ENCODE assay signal across 9 cellular contexts in genomic region chr9:72315089-72315509, GRCh38. TPM values are rescaled to one million over a fixed set of nuclear protein-coding genes. Genes with fewer than 3 reads are reported as not detected.
A peak's percentile ranks its signal among the peaks of the same experiment; 100 is the strongest.
DNase-seq lines count a peak whose midpoint lies in the region; ATAC-seq, FAIRE-seq and TF ChIP-seq lines count a peak whose summit lies in the region.
"Had no signal": no experiment of that assay in that cellular context is flagged by ENCODE, and none has a peak within 500 bp of the region (broad histone marks: within the 10 kb centered on the region; RNA-seq: fewer than 3 reads in every experiment).

No MANE protein-coding gene starts in this region.

- H3K9me3 Mint-ChIP-seq in T-helper 2 cell treated with Interferon-gamma antibody and Interleukin-4, amounts not matched to agents 5 μg/mL and 100 μg/mL, for 36 hours, result no peaks in the 10 kb centered on the region
- H3K9me3 Mint-ChIP-seq in CD4-positive, alpha-beta T cell, result no peaks in the 10 kb centered on the region

- H3K27me3 Mint-ChIP-seq in T-helper 2 cell treated with Interferon-gamma antibody and Interleukin-4, amounts not matched to agents 5 μg/mL and 100 μg/mL, for 36 hours (ENCODE audit: low read depth), result peaks cover 2% of the 10 kb centered on the region
- no peaks in the 10 kb centered on the region for H3K27me3 Mint-ChIP-seq in CD4-positive, alpha-beta T cell

- WGBS in stomach, 5 donors, result 5 to 14% (median 9%) methylated on average over 5 of the region's 5 CpGs

- CTCF ChIA-PET in HEK293 (lab: Yijun Ruan, JAX), result interaction anchor here (0.6 to 2.0 kb wide), 8 partner anchors 18 to 765 kb away, joined by 3 to 6 read pairs (median 3); no protein-coding TSS in a partner anchor
- CTCF ChIA-PET in CD4-positive, alpha-beta T cell (lab: Charles Lee), result no interaction called here

- peaks cover 14% of the 10 kb centered on the region for H3K4me1 ChIP-seq in HEK293 (ENCODE audit: control insufficient read depth, insufficient read depth, low read length)
- peaks cover 25% of the 10 kb centered on the region for H3K4me1 ChIP-seq in adipocyte (ENCODE audit: control insufficient read depth, insufficient read depth, low read length)
- peaks cover 8 to 16% of the 10 kb centered on the region in 2 donors for H3K4me1 ChIP-seq in kidney (ENCODE audit: control insufficient read depth in 1 of 2, insufficient read depth in 1 of 2, low read depth in 1 of 2, low read length in 2 of 2)
- peaks cover 36 to 58% (median 45%) of the 10 kb centered on the region in 4 donors for H3K4me1 ChIP-seq in stomach

- no peaks in the 10 kb centered on the region for H3K36me3 Mint-ChIP-seq in T-helper 2 cell treated with Interferon-gamma antibody and Interleukin-4, amounts not matched to agents 5 μg/mL and 100 μg/mL, for 36 hours (ENCODE audit: low read depth)
- H3K36me3 Mint-ChIP-seq in CD4-positive, alpha-beta T cell (ENCODE audit: low read depth), result no peaks in the 10 kb centered on the region

- TF ChIP-seq POLR2A in stomach (IDR thresholded peaks at IDR 0.05), result no peak

- FAIRE-seq in kidney (lab: Jason Lieb, UNC), result no peak

- H3K27me3 ChIP-seq in adipocyte (replicated peaks; ENCODE audit: control insufficient read depth, insufficient read depth, low read length) (no peaks in the 10 kb centered on the region), stomach (no peaks in the 10 kb centered on the region)
- H3K27me3 ChIP-seq in CD4-positive, alpha-beta T cell (ENCODE audit: control insufficient read depth, insufficient read depth, low read length), result no peaks in the 10 kb centered on the region

- intact Hi-C loops in kidney (cut with DNase I) (no loop called here), stomach (cut with DNase I; ENCODE audit: low total_unique reads) (no loop called here)
- intact Hi-C loops in CD4-positive, alpha-beta T cell (cut with DNase I, micrococcal nuclease), result no loop called here

- POLR2A ChIA-PET in HEK293 (lab: Yijun Ruan, JAX), result interaction anchor here (0.6 to 1.6 kb wide), 4 partner anchors 11 to 50 kb away, joined by 3 to 9 read pairs (median 4); partner anchors contain the start of gene ZFAND5
- POLR2A ChIA-PET in CD4-positive, alpha-beta T cell (lab: Charles Lee), result interaction anchor here (0.7 kb wide), 1 partner anchor 49 kb away, joined by 3 read pairs; no protein-coding TSS in a partner anchor

- H3K9me3 ChIP-seq in HEK293 (ENCODE audit: control insufficient read depth, insufficient read depth, low read depth, low read length) (no peaks in the 10 kb centered on the region), adipocyte (ENCODE audit: control insufficient read depth, low read length) (no peaks in the 10 kb centered on the region), kidney (ENCODE audit: control insufficient read depth in 1 of 2, low read length in 2 of 2) (no peaks in the 10 kb centered on the region), stomach (no peaks in the 10 kb centered on the region)
- H3K9me3 ChIP-seq in CD4-positive, alpha-beta T cell (ENCODE audit: control insufficient read depth, low read length), result no peaks in the 10 kb centered on the region

- peak overlapping the region; percentile 21; the same call in 1 of the 2 replicates for H3K27ac ChIP-seq in HEK293 (ENCODE audit: extremely low read depth, low read depth, low read length)
- H3K27ac ChIP-seq in kidney (ENCODE audit: low read depth in 2 of 2, low read length in 2 of 2), result peak overlapping the region; percentile 68 to 71
- H3K27ac ChIP-seq in stomach, result peak overlapping the region; percentile 86 to 93 (median 90)
- no peak overlapping the region for H3K27ac ChIP-seq in CD4-positive, alpha-beta T cell (ENCODE audit: low read depth, low read length)
- H3K27ac ChIP-seq: KMS-11 had no signal

- TF ChIP-seq CTCF in HEK293 (tag by site-specific recombination; IDR thresholded peaks at IDR 0.05), result no peak
- TF ChIP-seq CTCF in kidney (IDR thresholded peaks at IDR 0.05; ENCODE audit: borderline replicate concordance, extremely low read depth, insufficient read depth), result no peak
- no peak for TF ChIP-seq CTCF in stomach (IDR thresholded peaks at IDR 0.05)
- TF ChIP-seq CTCF in CD4-positive, alpha-beta T cell (IDR thresholded peaks at IDR 0.05), result no peak

- peak; percentile 86 for DNase-seq in adipocyte (ENCODE audit: low read depth)
- DNase-seq in kidney, result peak; percentile 93
- DNase-seq in stomach, result peak; percentile 74
- no peak for DNase-seq in T-helper 2 cell treated with Interferon-gamma antibody and Interleukin-4, amounts not matched to agents 5 μg/mL and 100 μg/mL, for 36 hours (ENCODE audit: low spot score)
- DNase-seq in central memory CD4-positive, alpha-beta T cell, result no peak
- DNase-seq in CD4-positive, alpha-beta T cell, result no peak

- no peak for ATAC-seq in CD4-positive, alpha-beta T cell (ENCODE audit: poor library complexity)
- ATAC-seq in GM18873 (IDR thresholded peaks at IDR 0.05; ENCODE audit: low FRiP score, unreplicated experiment), result no peak

- no peak overlapping the region for H3K4me3 Mint-ChIP-seq in T-helper 2 cell treated with Interferon-gamma antibody and Interleukin-4, amounts not matched to agents 5 μg/mL and 100 μg/mL, for 36 hours
- no peak overlapping the region for H3K4me3 Mint-ChIP-seq in CD4-positive, alpha-beta T cell

- H3K36me3 ChIP-seq in HEK293 (ENCODE audit: control insufficient read depth in 2 of 2, insufficient read depth in 1 of 2, low read length in 2 of 2) (no peaks in the 10 kb centered on the region), adipocyte (ENCODE audit: control insufficient read depth, insufficient read depth, low read length, severe bottlenecking) (no peaks in the 10 kb centered on the region), kidney (ENCODE audit: control insufficient read depth in 1 of 2, insufficient read depth in 2 of 2, low read length in 2 of 2) (no peaks in the 10 kb centered on the region), stomach (no peaks in the 10 kb centered on the region)

- H3K27ac Mint-ChIP-seq in T-helper 2 cell treated with Interferon-gamma antibody and Interleukin-4, amounts not matched to agents 5 μg/mL and 100 μg/mL, for 36 hours, result no peak overlapping the region
- H3K27ac Mint-ChIP-seq in CD4-positive, alpha-beta T cell, result no peak overlapping the region

- H3K4me1 Mint-ChIP-seq in T-helper 2 cell treated with Interferon-gamma antibody and Interleukin-4, amounts not matched to agents 5 μg/mL and 100 μg/mL, for 36 hours (ENCODE audit: low read depth), result no peaks in the 10 kb centered on the region
- no peaks in the 10 kb centered on the region for H3K4me1 Mint-ChIP-seq in CD4-positive, alpha-beta T cell (ENCODE audit: low read depth)

- TF ChIP-seq EP300 in stomach (IDR thresholded peaks at IDR 0.05), result no peak

- peak overlapping the region; percentile 74 for H3K9ac ChIP-seq in adipocyte (ENCODE audit: low read length)
- H3K9ac ChIP-seq in kidney (ENCODE audit: low read length in 2 of 2), result peak overlapping the region in 1 of 2 donors; percentile 46
- H3K9ac ChIP-seq: KMS-11 had no signal

- H3K4me3 ChIP-seq in HEK293 (ENCODE audit: low read depth, low read length) (no peak overlapping the region), adipocyte (ENCODE audit: low read length) (peak overlapping the region; percentile 55), kidney (ENCODE audit: low read length in 2 of 2) (peak overlapping the region; percentile 20 to 42), stomach (peak overlapping the region; percentile 6 to 23 (median 12))

TF ChIP-seq in HEK293, 187 proteins besides CTCF, POLR2A, EP300 and RAD21 (continues in another document):
- TF ChIP-seq, protein P1, sequence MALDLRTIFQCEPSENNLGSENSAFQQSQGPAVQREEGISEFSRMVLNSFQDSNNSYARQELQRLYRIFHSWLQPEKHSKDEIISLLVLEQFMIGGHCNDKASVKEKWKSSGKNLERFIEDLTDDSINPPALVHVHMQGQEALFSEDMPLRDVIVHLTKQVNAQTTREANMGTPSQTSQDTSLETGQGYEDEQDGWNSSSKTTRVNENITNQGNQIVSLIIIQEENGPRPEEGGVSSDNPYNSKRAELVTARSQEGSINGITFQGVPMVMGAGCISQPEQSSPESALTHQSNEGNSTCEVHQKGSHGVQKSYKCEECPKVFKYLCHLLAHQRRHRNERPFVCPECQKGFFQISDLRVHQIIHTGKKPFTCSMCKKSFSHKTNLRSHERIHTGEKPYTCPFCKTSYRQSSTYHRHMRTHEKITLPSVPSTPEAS (tag by site-specific recombination; IDR thresholded peaks at IDR 0.05), result peak; percentile 69
- TF ChIP-seq INSM2 (tag by site-specific recombination; IDR thresholded peaks at IDR 0.05), result no peak
- TF ChIP-seq, protein P2, sequence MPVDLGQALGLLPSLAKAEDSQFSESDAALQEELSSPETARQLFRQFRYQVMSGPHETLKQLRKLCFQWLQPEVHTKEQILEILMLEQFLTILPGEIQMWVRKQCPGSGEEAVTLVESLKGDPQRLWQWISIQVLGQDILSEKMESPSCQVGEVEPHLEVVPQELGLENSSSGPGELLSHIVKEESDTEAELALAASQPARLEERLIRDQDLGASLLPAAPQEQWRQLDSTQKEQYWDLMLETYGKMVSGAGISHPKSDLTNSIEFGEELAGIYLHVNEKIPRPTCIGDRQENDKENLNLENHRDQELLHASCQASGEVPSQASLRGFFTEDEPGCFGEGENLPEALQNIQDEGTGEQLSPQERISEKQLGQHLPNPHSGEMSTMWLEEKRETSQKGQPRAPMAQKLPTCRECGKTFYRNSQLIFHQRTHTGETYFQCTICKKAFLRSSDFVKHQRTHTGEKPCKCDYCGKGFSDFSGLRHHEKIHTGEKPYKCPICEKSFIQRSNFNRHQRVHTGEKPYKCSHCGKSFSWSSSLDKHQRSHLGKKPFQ (tag by site-specific recombination; IDR thresholded peaks at IDR 0.05), result no peak

RNA-seq across cellular contexts. Expression of gene ZFAND5, which starts 49.9 kb away (rescaled TPM):
- total RNA-seq in kidney, result 218 TPM
- 88.8 TPM for polyA plus RNA-seq in kidney (ENCODE audit: insufficient read depth, low read depth, low replicate concordance)
- total RNA-seq in stomach, result 100 to 1,000 TPM; 190 to 644 (median 254) TPM
- 100 to 1,000 TPM in 1 of 3 donors, 10 to 100 TPM in 2; 63.4 to 124 (median 83.9) TPM for polyA plus RNA-seq in stomach
- 100 to 1,000 TPM; 368 TPM for total RNA-seq in CD4-positive, alpha-beta T cell

Comparison
In these comparisons a context has a peak if more than half of its experiments do, and no peak if none do; other contexts are left out.
1. DNase-seq: peak in adipocyte (single experiment), kidney (single experiment) and stomach (single experiment); none in T-helper 2 cell treated with Interferon-gamma antibody and Interleukin-4, amounts not matched to agents 5 μg/mL and 100 μg/mL, for 36 hours (single experiment), central memory CD4-positive, alpha-beta T cell (single experiment) and CD4-positive, alpha-beta T cell (0 of 10).